In genomic region chr2:105237045-105237765, GRCh38 we compare ENCODE assay signal across 1 cellular context.
TF ChIP-seq lines count a peak whose summit lies in the region.

No MANE protein-coding gene starts in this region.

TF ChIP-seq in HCT116, 20 proteins besides CTCF, POLR2A, EP300 and RAD21 (continued from another document):
- TF ChIP-seq REST (IDR thresholded peaks at IDR 0.05; ENCODE audit: low read depth) = no peak
- TF ChIP-seq FOSL1 (IDR thresholded peaks at IDR 0.05; ENCODE audit: low read depth) = no peak
- TF ChIP-seq ELF1 (IDR thresholded peaks at IDR 0.05; ENCODE audit: borderline replicate concordance, low read depth) = no peak
- TF ChIP-seq EGR1 (IDR thresholded peaks at IDR 0.05; ENCODE audit: low read depth) = no peak
